ENCODE assay signal across 15 cellular contexts in genomic region chr5:66742896-66743247, GRCh38.
DNase-seq lines count a peak whose midpoint lies in the region; ATAC-seq and TF ChIP-seq lines count a peak whose summit lies in the region.
"Had no signal": no experiment of that assay in that cellular context is flagged by ENCODE, and none has a peak within 500 bp of the region (broad histone marks: within the 10 kb centered on the region; RNA-seq: fewer than 3 reads in every experiment).

No MANE protein-coding gene starts in this region.

- H3K36me3 ChIP-seq in upper lobe of right lung (no peaks in the 10 kb centered on the region), Caco-2 (ENCODE audit: control insufficient read depth, insufficient read depth, low read length) (no peaks in the 10 kb centered on the region)

- H3K4me1 Mint-ChIP-seq in Caco-2 (ENCODE audit: low read depth, unreplicated experiment): peaks cover 10% of the 10 kb centered on the region

- H3K27ac ChIP-seq in VCaP (peak overlapping the region; percentile 81), upper lobe of right lung (peak overlapping the region; percentile 71)

- POLR2A ChIA-PET in Caco-2 (lab: Charles Lee): no interaction called here

- DNase-seq in Right ventricle myocardium inferior (ENCODE audit: missing footprints) (no peak), cardiac septum (ENCODE audit: low spot score) (no peak), left lobe of liver (ENCODE audit: low spot score) (no peak), upper lobe of right lung (no peak), Caco-2 (no peak), cerebellar nuclear complex (lab: John Stamatoyannopoulos, UW) (no peak)
- DNase-seq: CD8-positive, alpha-beta memory T cell; KBM-7; NCI-H187; NCI-H2107; NCI-H510A; NCI-H748 treated with DMSO at 0.1 percent for 48 hours; NK-92 treated with Interleukin-12 subunit alpha and Interleukin-12 subunit beta, amount 100 ng/mL, for 24 hours; SHP77 treated with DMSO at 0.1 percent for 48 hours had no signal

- H3K4me3 Mint-ChIP-seq in Caco-2 (ENCODE audit: unreplicated experiment): no peak overlapping the region
- H3K4me3 Mint-ChIP-seq: CD8-positive, alpha-beta memory T cell had no signal

- no TSS peak for BruUV-seq in Caco-2 (replicated peaks; lab: Mats Ljungman, UMichigan)

- ATAC-seq in Right ventricle myocardium inferior (peak; percentile 8), left lobe of liver (peak; percentile 19), upper lobe of right lung (no peak)

- intact Hi-C loops in Right ventricle myocardium inferior (cut with DNase I): loop anchor here (5.0 kb wide), 1 partner anchor 146 kb away; the partner anchor contains the start of gene MAST4
- intact Hi-C loops in cardiac septum (cut with DNase I): loop anchor here (5.0 to 10.0 kb wide), 2 partner anchors 146 to 568 kb away; partner anchors contain the start of gene MAST4
- intact Hi-C loops in upper lobe of right lung (cut with DNase I): no loop called here
- intact Hi-C loops in Caco-2 (cut with micrococcal nuclease; ENCODE audit: unreplicated experiment): loop anchor here (5.0 kb wide), 1 partner anchor 436 kb away; no protein-coding TSS in a partner anchor

- no peaks in the 10 kb centered on the region for H3K36me3 Mint-ChIP-seq in Caco-2 (ENCODE audit: insufficient read depth, unreplicated experiment)

- peaks cover 5% of the 10 kb centered on the region for H3K27me3 Mint-ChIP-seq in Caco-2 (ENCODE audit: insufficient read depth, unreplicated experiment)

- H3K27ac Mint-ChIP-seq in Caco-2 (ENCODE audit: unreplicated experiment): no peak overlapping the region
- H3K27ac Mint-ChIP-seq: CD8-positive, alpha-beta memory T cell had no signal

- TF ChIP-seq CTCF in VCaP (conservative IDR thresholded peaks at IDR 0.05) (no peak), upper lobe of right lung (IDR thresholded peaks at IDR 0.05) (no peak), Caco-2 (IDR thresholded peaks at IDR 0.05; ENCODE audit: insufficient read depth in 1 of 2, low read depth in 1 of 2, low read length in 1 of 2, severe bottlenecking in 1 of 2, unreplicated experiment in 1 of 2) (no peak)

- no peak overlapping the region for H3K4me3 ChIP-seq in upper lobe of right lung
- no peak overlapping the region for H3K4me3 ChIP-seq in Caco-2 (ENCODE audit: low read depth, low read length)

- H3K4me1 ChIP-seq in upper lobe of right lung (peaks cover 38% of the 10 kb centered on the region), Caco-2 (no peaks in the 10 kb centered on the region)

- H3K9me3 ChIP-seq in upper lobe of right lung: no peaks in the 10 kb centered on the region
- H3K9me3 ChIP-seq in Caco-2: no peaks in the 10 kb centered on the region

- CTCF ChIA-PET in Caco-2 (lab: Charles Lee): no interaction called here

- no peaks in the 10 kb centered on the region for H3K27me3 ChIP-seq in upper lobe of right lung
- no peaks in the 10 kb centered on the region; the same call in 1 of the 2 replicates for H3K27me3 ChIP-seq in Caco-2 (replicated peaks; ENCODE audit: control insufficient read depth, insufficient read depth, low read length)

- H3K9me3 Mint-ChIP-seq in Caco-2 (ENCODE audit: unreplicated experiment): peaks cover 10% of the 10 kb centered on the region
- H3K9me3 Mint-ChIP-seq: CD8-positive, alpha-beta memory T cell had no signal
